ENCODE assay signal across 11 cellular contexts in the genomic region with DNA sequence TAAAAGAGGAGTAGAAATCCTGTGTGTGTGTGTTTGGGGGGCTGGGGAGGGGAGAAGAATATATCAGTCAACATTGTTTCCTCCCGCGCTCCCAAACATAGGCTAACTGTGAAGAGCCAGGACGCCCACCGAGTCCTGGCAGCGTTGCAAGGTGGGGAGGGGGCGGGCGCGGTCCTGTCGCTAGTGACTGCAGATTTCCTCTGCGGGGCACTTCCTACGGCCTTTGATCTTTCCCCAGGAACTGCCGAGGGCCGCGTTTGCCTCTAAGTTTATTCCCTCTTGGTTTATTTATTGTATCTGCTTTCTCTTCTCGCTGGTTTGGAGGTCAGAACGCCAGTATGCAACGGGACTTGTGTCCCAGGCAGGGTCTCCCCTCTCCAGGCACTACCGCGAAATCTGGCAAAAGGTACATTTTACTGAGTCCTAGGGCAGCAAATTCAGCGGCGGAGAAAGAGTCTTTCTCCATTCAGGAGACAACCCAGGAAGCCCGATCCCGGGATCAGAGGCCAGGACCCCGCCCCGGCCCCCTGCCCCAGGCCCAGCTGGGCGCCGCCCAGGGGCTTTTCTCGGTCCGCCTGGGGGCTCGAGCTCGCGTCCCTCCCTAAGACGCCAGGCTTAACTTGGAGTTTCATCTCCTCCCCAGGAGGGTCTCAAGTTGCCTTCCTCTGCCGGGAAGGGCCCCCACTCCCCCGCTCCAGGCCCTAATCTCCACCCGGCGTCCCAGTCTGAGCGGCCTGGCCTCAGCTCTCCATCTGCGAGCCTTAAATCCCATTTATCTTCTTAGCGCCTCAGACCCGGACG. TPM values are rescaled to one million over a fixed set of nuclear protein-coding genes. Genes with fewer than 3 reads are reported as not detected.
A peak's percentile ranks its signal among the peaks of the same experiment; 100 is the strongest.
DNase-seq lines count a peak whose midpoint lies in the region; ATAC-seq and TF ChIP-seq lines count a peak whose summit lies in the region.
"Had no signal": no experiment of that assay in that cellular context is flagged by ENCODE, and none has a peak within 500 bp of the region (broad histone marks: within the 10 kb centered on the region; RNA-seq: fewer than 3 reads in every experiment).

No MANE protein-coding gene starts in this region.

- peak overlapping the region; percentile 12 for H3K4me3 Mint-ChIP-seq in activated naive CD4-positive, alpha-beta T cell treated with anti-CD3 and anti-CD28 coated beads for 36 hours
- peak overlapping the region; percentile 97 for H3K4me3 Mint-ChIP-seq in nephron progenitor cell

- peak overlapping the region in 11 of 12 donors; percentile 12 to 82 (median 70) for H3K27ac ChIP-seq in heart left ventricle
- no peak overlapping the region for H3K27ac ChIP-seq in uterus

- no peak overlapping the region for H3K27ac Mint-ChIP-seq in activated naive CD4-positive, alpha-beta T cell treated with anti-CD3 and anti-CD28 coated beads for 36 hours
- H3K27ac Mint-ChIP-seq in nephron progenitor cell: peak overlapping the region; percentile 73
- H3K27ac Mint-ChIP-seq: naive B cell had no signal

- no peaks in the 10 kb centered on the region for H3K36me3 ChIP-seq in heart left ventricle
- no peaks in the 10 kb centered on the region for H3K36me3 ChIP-seq in uterus

- peaks cover 0 to 6% (median 0%) of the 10 kb centered on the region in 12 donors for H3K9me3 ChIP-seq in heart left ventricle
- no peaks in the 10 kb centered on the region for H3K9me3 ChIP-seq in uterus

- no peak for DNase-seq in activated naive CD4-positive, alpha-beta T cell treated with anti-CD3 and anti-CD28 coated beads for 36 hours
- DNase-seq in activated naive CD4-positive, alpha-beta T cell treated with anti-CD3 and anti-CD28 coated beads, Interleukin-2, amount 50 U/mL, for 16 hours: no peak
- DNase-seq in heart left ventricle (no peak), nephron progenitor cell (peak; percentile 61), uterus (no peak), DMS153 treated with DMSO at 0.1 percent for 48 hours (lab: John Stamatoyannopoulos, UW; ENCODE audit: unreplicated experiment) (no peak), GM19238 (ENCODE audit: insufficient read length, low spot score) (no peak)
- DNase-seq: KG1, naive B cell, NCI-H2107 had no signal

- no peaks in the 10 kb centered on the region for H3K36me3 Mint-ChIP-seq in activated naive CD4-positive, alpha-beta T cell treated with anti-CD3 and anti-CD28 coated beads for 36 hours (ENCODE audit: low read depth)
- H3K36me3 Mint-ChIP-seq in nephron progenitor cell (ENCODE audit: low read depth): no peaks in the 10 kb centered on the region
- H3K36me3 Mint-ChIP-seq: naive B cell had no signal

- H3K4me1 ChIP-seq in heart left ventricle: peaks cover 0 to 26% (median 10%) of the 10 kb centered on the region in 12 donors
- peaks cover 0 to 4% of the 10 kb centered on the region in 2 donors for H3K4me1 ChIP-seq in uterus

- CTCF ChIA-PET in activated naive CD4-positive, alpha-beta T cell treated with anti-CD3 and anti-CD28 coated beads for 36 hours (lab: Charles Lee): interaction anchor here (0.9 kb wide), 1 partner anchor 8 kb away, joined by 3 read pairs; no protein-coding TSS in a partner anchor

- H3K9me3 Mint-ChIP-seq in activated naive CD4-positive, alpha-beta T cell treated with anti-CD3 and anti-CD28 coated beads for 36 hours: no peaks in the 10 kb centered on the region
- H3K9me3 Mint-ChIP-seq in nephron progenitor cell: peaks cover 17% of the 10 kb centered on the region

- intact Hi-C loops in activated naive CD4-positive, alpha-beta T cell treated with anti-CD3 and anti-CD28 coated beads for 36 hours (cut with micrococcal nuclease): no loop called here
- intact Hi-C loops in heart left ventricle (cut with DNase I): no loop called here
- intact Hi-C loops in uterus (cut with DNase I; ENCODE audit: low total_unique reads): no loop called here

- peaks cover 60% of the 10 kb centered on the region for H3K27me3 Mint-ChIP-seq in activated naive CD4-positive, alpha-beta T cell treated with anti-CD3 and anti-CD28 coated beads for 36 hours (ENCODE audit: low read depth)
- H3K27me3 Mint-ChIP-seq in nephron progenitor cell (ENCODE audit: low read depth, poor library complexity): peaks cover 4% of the 10 kb centered on the region

- H3K4me1 Mint-ChIP-seq in activated naive CD4-positive, alpha-beta T cell treated with anti-CD3 and anti-CD28 coated beads for 36 hours (ENCODE audit: low read depth): peaks cover 7% of the 10 kb centered on the region
- H3K4me1 Mint-ChIP-seq in nephron progenitor cell: peaks cover 59% of the 10 kb centered on the region

- WGBS in heart left ventricle, 4 donors: 3% methylated on average over 37 to 42 of the region's 42 CpGs

- no peak for TF ChIP-seq CTCF in heart left ventricle (IDR thresholded peaks at IDR 0.05)
- TF ChIP-seq CTCF in nephron progenitor cell (IDR thresholded peaks at IDR 0.05): no peak
- TF ChIP-seq CTCF in uterus (IDR thresholded peaks at IDR 0.05): no peak

- no peak for TF ChIP-seq POLR2A in heart left ventricle (IDR thresholded peaks at IDR 0.05)
- no peak for TF ChIP-seq POLR2A in uterus (IDR thresholded peaks at IDR 0.05)

- ATAC-seq in heart left ventricle (peak in 2 of 4 donors; percentile 19 to 28), HG03045 (IDR thresholded peaks at IDR 0.05; ENCODE audit: unreplicated experiment) (no peak)

- H3K27me3 ChIP-seq in heart left ventricle: peaks cover 3 to 79% (median 40%) of the 10 kb centered on the region in 9 donors
- H3K27me3 ChIP-seq in uterus: no peaks in the 10 kb centered on the region

- peak overlapping the region; percentile 18 to 81 (median 58) for H3K4me3 ChIP-seq in heart left ventricle
- peak overlapping the region; percentile 44 to 65 for H3K4me3 ChIP-seq in uterus

RNA-seq across cellular contexts. Expression of a gene that starts 0.9 kb away (rescaled TPM):
- not detected for total RNA-seq in activated naive CD4-positive, alpha-beta T cell treated with anti-CD3 and anti-CD28 coated beads for 36 hours
- total RNA-seq in heart left ventricle (10 to 100 TPM in 3 of 9 donors, 1 to 10 TPM in 6; 5.1 to 19.4 (median 8.0) TPM), uterus (10 to 100 TPM in 1 of 4 donors, 1 to 10 TPM in 1, under 1 TPM in 2; 0.26 to 16.8 (median 3.6) TPM)
- polyA plus RNA-seq in heart left ventricle: 10 to 100 TPM in 1 of 2 donors, 1 to 10 TPM in 1; 4.7 to 11.2 TPM

Comparison
In these comparisons a context has a peak if more than half of its experiments do, and no peak if none do; other contexts are left out.
1. H3K27ac ChIP-seq: peak in heart left ventricle (11 of 12); none in uterus (0 of 2).